In genomic region chr2:215930505-215931233, GRCh38 we compare ENCODE assay signal across 12 cellular contexts.
DNase-seq lines count a peak whose midpoint lies in the region; ATAC-seq and TF ChIP-seq lines count a peak whose summit lies in the region.
"Had no signal": no experiment of that assay in that cellular context is flagged by ENCODE, and none has a peak within 500 bp of the region (broad histone marks: within the 10 kb centered on the region; RNA-seq: fewer than 3 reads in every experiment).

No MANE protein-coding gene starts in this region.

- 38 to 39% methylated on average over 8 of the region's 8 CpGs for whole genome bisulfite sequencing in GM23248 (ENCODE audit: low coverage in 1 of 2, low lambda C conversion rate in 2 of 2, missing lambda C conversion rate in 2 of 2), 2 experiments

- no peaks in the 10 kb centered on the region for H3K27me3 ChIP-seq in GM23248 (replicated peaks; ENCODE audit: insufficient read depth)
- H3K27me3 ChIP-seq in skeletal muscle satellite cell (ENCODE audit: control insufficient read depth, insufficient read depth, low read length): no peaks in the 10 kb centered on the region

- H3K4me2 ChIP-seq in GM23248 (ENCODE audit: unreplicated experiment) (peak overlapping the region; percentile 79), skeletal muscle satellite cell (ENCODE audit: low read length) (peak overlapping the region; percentile 20)

- in situ Hi-C loops in GM23248 (cut with MboI): loop anchor here (25.0 kb wide), 2 partner anchors 968 to 1118 kb away; partner anchors contain the start of gene BARD1

- H3K36me3 ChIP-seq in GM23248 (ENCODE audit: low read depth) (no peaks in the 10 kb centered on the region), skeletal muscle satellite cell (ENCODE audit: insufficient read depth, low read length) (no peaks in the 10 kb centered on the region)

- peak overlapping the region; percentile 49 for H2AFZ ChIP-seq in GM23248

- H3F3A ChIP-seq in GM23248 (ENCODE audit: insufficient read depth): peaks cover 25% of the 10 kb centered on the region

- CTCF ChIA-PET in T-cell (lab: Charles Lee): interaction anchor here (0.7 to 1.3 kb wide), 3 partner anchors 10 to 476 kb away, joined by 3 to 4 read pairs (median 4); no protein-coding TSS in a partner anchor

- peaks cover 4 to 9% of the 10 kb centered on the region in 2 donors for H3K27me3 Mint-ChIP-seq in T-cell
- H3K27me3 Mint-ChIP-seq: brain had no signal

- H3K4me3 Mint-ChIP-seq in T-cell: no peak overlapping the region
- H3K4me3 Mint-ChIP-seq: activated CD8-positive, alpha-beta T cell treated with anti-CD3 and anti-CD28 coated beads, Interleukin-2, amount 10 ng/mL, durations not matched to agents 7 days and 5 days; CD4-positive, CD25-positive, alpha-beta regulatory T cell had no signal

- H3K27ac Mint-ChIP-seq in T-cell: no peak overlapping the region
- H3K27ac Mint-ChIP-seq: activated CD8-positive, alpha-beta T cell treated with anti-CD3 and anti-CD28 coated beads, Interleukin-2, amount 10 ng/mL, durations not matched to agents 7 days and 5 days; CD4-positive, CD25-positive, alpha-beta regulatory T cell had no signal

- H3K4me1 ChIP-seq in GM23248 (ENCODE audit: insufficient read depth) (peaks cover 35% of the 10 kb centered on the region), skeletal muscle satellite cell (ENCODE audit: control insufficient read depth, insufficient read depth, low read length) (peaks cover 25% of the 10 kb centered on the region)

- POLR2A ChIA-PET in T-cell (lab: Charles Lee): no interaction called here

- peak overlapping the region; percentile 58 for H3K9ac ChIP-seq in GM23248
- H3K9ac ChIP-seq in skeletal muscle satellite cell (ENCODE audit: low read depth, low read length): no peak overlapping the region

- H3K79me2 ChIP-seq in GM23248 (ENCODE audit: insufficient read depth): no peaks in the 10 kb centered on the region

- ATAC-seq in SK-N-SH treated with all-trans-retinoic acid at 6 μM for 48 hours: peak; percentile 40
- ATAC-seq in T-cell (replicated peaks in 1 of 4): no peak
- ATAC-seq in GM21381 (IDR thresholded peaks at IDR 0.05; ENCODE audit: unreplicated experiment): no peak
- ATAC-seq in GM21529 (IDR thresholded peaks at IDR 0.05; ENCODE audit: unreplicated experiment): no peak

- intact Hi-C loops in head of caudate nucleus (cut with DNase I): no loop called here

- H3K9me3 ChIP-seq in GM23248 (ENCODE audit: low read depth) (no peaks in the 10 kb centered on the region), skeletal muscle satellite cell (replicated peaks; ENCODE audit: low read length) (no peaks in the 10 kb centered on the region)

- H3K27ac ChIP-seq in GM23248: peak overlapping the region; percentile 58

- H3K9me2 ChIP-seq in GM23248 (ENCODE audit: insufficient read depth): no peaks in the 10 kb centered on the region

- no peaks in the 10 kb centered on the region for H3K36me3 Mint-ChIP-seq in T-cell
- H3K36me3 Mint-ChIP-seq: brain; CD4-positive, CD25-positive, alpha-beta regulatory T cell had no signal

- H3K9me3 Mint-ChIP-seq in T-cell: no peaks in the 10 kb centered on the region
- H3K9me3 Mint-ChIP-seq: CD4-positive, CD25-positive, alpha-beta regulatory T cell had no signal

- no peaks in the 10 kb centered on the region for H4K20me1 ChIP-seq in GM23248 (ENCODE audit: insufficient read depth)

- H3K4me3 ChIP-seq in GM23248 (peak overlapping the region; percentile 61), skeletal muscle satellite cell (ENCODE audit: low read length) (no peak overlapping the region)

- DNase-seq in GM23248: peak; percentile 61
- peak; percentile 64 for DNase-seq in fibroblast of peridontal ligament (ENCODE audit: extremely low read depth)
- DNase-seq in T-cell: no peak
- DNase-seq in head of caudate nucleus: no peak
- DNase-seq: kidney had no signal

- H3K4me1 Mint-ChIP-seq in T-cell: no peaks in the 10 kb centered on the region
- H3K4me1 Mint-ChIP-seq: brain had no signal

TF ChIP-seq in SK-N-SH treated with all-trans-retinoic acid at 6 μM for 48 hours, 23 proteins besides CTCF, POLR2A, EP300 and RAD21:
- TF ChIP-seq ZFP30 (CRISPR knock-in tag; IDR thresholded peaks at IDR 0.05) (no peak), CSDC2 (CRISPR knock-in tag; IDR thresholded peaks at IDR 0.05) (no peak)

Comparison
In these comparisons a context has a peak if more than half of its experiments do, and no peak if none do; other contexts are left out.
1. DNase-seq: peak in GM23248 (single experiment) and fibroblast of peridontal ligament (single experiment); none in T-cell (0 of 34) and head of caudate nucleus (0 of 42).